28 cellular contexts compared by ENCODE assay signal in genomic region chr17:71667661-71668060, GRCh38.
"Had no signal": no experiment of that assay in that cellular context is flagged by ENCODE, and none has a peak within 500 bp of the region (broad histone marks: within the 10 kb centered on the region; RNA-seq: fewer than 3 reads in every experiment).

No MANE protein-coding gene starts in this region.

- H3K4me3 Mint-ChIP-seq: effector memory CD8-positive, alpha-beta T cell; naive thymus-derived CD4-positive, alpha-beta T cell; nephron; stimulated activated naive CD8-positive, alpha-beta T cell treated with anti-CD3 and anti-CD28 coated beads, Interleukin-15, amount 100 ng/mL, for 72 hours had no signal

- ATAC-seq: effector memory CD8-positive, alpha-beta T cell; left lung; naive thymus-derived CD4-positive, alpha-beta T cell; sciatic nerve; stimulated activated naive CD8-positive, alpha-beta T cell treated with anti-CD3 and anti-CD28 coated beads, Interleukin-15, amount 100 ng/mL, for 72 hours; upper lobe of right lung had no signal

- H3K4me2 ChIP-seq: smooth muscle cell had no signal

- H3K4me3 ChIP-seq: coronary artery, esophagus squamous epithelium, left lung, prostate gland, right atrium auricular region, smooth muscle cell, suprapubic skin, transverse colon, upper lobe of right lung, vagina had no signal

- H3K9me3 ChIP-seq: esophagus squamous epithelium, prostate gland, upper lobe of right lung, vagina had no signal

- H3K27ac Mint-ChIP-seq: effector memory CD8-positive, alpha-beta T cell; naive thymus-derived CD4-positive, alpha-beta T cell; nephron; stimulated activated naive CD8-positive, alpha-beta T cell treated with anti-CD3 and anti-CD28 coated beads, Interleukin-15, amount 100 ng/mL, for 72 hours had no signal

- H3K4me1 ChIP-seq: esophagus squamous epithelium, left lung, prostate gland, right atrium auricular region, suprapubic skin, transverse colon, upper lobe of right lung, vagina had no signal

- FAIRE-seq: endometrium, frontal cortex, kidney had no signal

- H3K27me3 ChIP-seq: esophagus squamous epithelium, left lung, right atrium auricular region, suprapubic skin, transverse colon, upper lobe of right lung, vagina had no signal

- DNase-seq: dermis blood vessel endothelial cell; effector memory CD8-positive, alpha-beta T cell; erythroblast; esophagus squamous epithelium; kidney; left lung; mesendoderm; midbrain; naive thymus-derived CD4-positive, alpha-beta T cell; nucleus accumbens; stimulated activated CD4-positive, alpha-beta T cell treated with anti-CD3 and anti-CD28 coated beads, Interleukin-12 subunit alpha, Interleukin-12 subunit beta, amount 100 ng/mL, for 4 hours; stimulated activated CD4-positive, alpha-beta T cell treated with anti-CD3 and anti-CD28 coated beads, Interleukin-1b, Interleukin-23, amount 100 ng/mL, for 48 hours; stimulated activated CD4-positive, alpha-beta T cell treated with anti-CD3 and anti-CD28 coated beads, Interleukin-4, amount 100 ng/mL, for 1 hour; stimulated activated CD8-positive, alpha-beta memory T cell treated with anti-CD3 and anti-CD28 coated beads, Interleukin-4, amount 100 ng/mL, for 48 hours; stimulated activated naive CD4-positive, alpha-beta T cell; stimulated activated naive CD8-positive, alpha-beta T cell treated with anti-CD3 and anti-CD28 coated beads, Interleukin-15, amount 100 ng/mL, for 72 hours; transverse colon; upper lobe of right lung had no signal

- H3K27me3 Mint-ChIP-seq: effector memory CD8-positive, alpha-beta T cell; naive thymus-derived CD4-positive, alpha-beta T cell; stimulated activated naive CD8-positive, alpha-beta T cell treated with anti-CD3 and anti-CD28 coated beads, Interleukin-15, amount 100 ng/mL, for 72 hours had no signal

- H3K36me3 ChIP-seq: esophagus squamous epithelium, left lung, prostate gland, right atrium auricular region, suprapubic skin, transverse colon, upper lobe of right lung, vagina had no signal

- H3K4me1 Mint-ChIP-seq: naive thymus-derived CD4-positive, alpha-beta T cell; nephron; stimulated activated naive CD8-positive, alpha-beta T cell treated with anti-CD3 and anti-CD28 coated beads, Interleukin-15, amount 100 ng/mL, for 72 hours had no signal

- H3K27ac ChIP-seq: coronary artery, esophagus squamous epithelium, left lung, prostate gland, right atrium auricular region, suprapubic skin, transverse colon, upper lobe of right lung, vagina had no signal

- H3K36me3 Mint-ChIP-seq: naive thymus-derived CD4-positive, alpha-beta T cell had no signal
